In genomic region chr11:83282084-83282716, GRCh38 we compare ENCODE assay signal across 23 cellular contexts. TPM values are rescaled to one million over a fixed set of nuclear protein-coding genes. Genes with fewer than 3 reads are reported as not detected.
DNase-seq lines count a peak whose midpoint lies in the region; ATAC-seq and TF ChIP-seq lines count a peak whose summit lies in the region.
"Had no signal": no experiment of that assay in that cellular context is flagged by ENCODE, and none has a peak within 500 bp of the region (broad histone marks: within the 10 kb centered on the region; RNA-seq: fewer than 3 reads in every experiment).

No MANE protein-coding gene starts in this region.

- no peaks in the 10 kb centered on the region for H3K9me3 ChIP-seq in Karpas-422 (ENCODE audit: low read length)
- H3K9me3 ChIP-seq: esophagus muscularis mucosa, mucosa of descending colon, testis had no signal

- TF ChIP-seq CTCF in C4-2B (conservative IDR thresholded peaks at IDR 0.05) (no peak), chondrocyte (IDR thresholded peaks at IDR 0.05) (no peak), GM20000 (IDR thresholded peaks at IDR 0.05; ENCODE audit: extremely low read depth, missing control alignments) (no peak)

- peak overlapping the region; percentile 6 for H3K4me2 ChIP-seq in Karpas-422 (ENCODE audit: low read depth, low read length, poor library complexity, severe bottlenecking)
- H3K4me2 ChIP-seq: PC-9 had no signal

- H3K27me3 Mint-ChIP-seq in chondrocyte (ENCODE audit: low read depth): no peaks in the 10 kb centered on the region
- H3K27me3 Mint-ChIP-seq in naive thymus-derived CD8-positive, alpha-beta T cell: no peaks in the 10 kb centered on the region

- no peak for DNase-seq in Karpas-422
- DNase-seq in chondrocyte (ENCODE audit: low spot score): no peak
- DNase-seq in naive thymus-derived CD8-positive, alpha-beta T cell: no peak
- no peak for DNase-seq in GM19240 (ENCODE audit: insufficient read length, low spot score)
- DNase-seq in LoVo (ENCODE audit: low spot score): no peak
- no peak for DNase-seq in GM20000 (ENCODE audit: low spot score)
- DNase-seq: activated CD8-positive, alpha-beta T cell treated with anti-CD3 and anti-CD28 coated beads, Interleukin-2, amount 10 ng/mL, durations not matched to agents 7 days and 5 days; activated T-cell treated with anti-CD3 and anti-CD28 coated beads, Interleukin-2, amount 50 U/mL, for 48 hours; DMS79 treated with DMSO at 0.1 percent for 48 hours; GOT3; mucosa of descending colon; NCI-H1436 treated with DMSO at 0.1 percent for 48 hours; NCI-H82; occipital lobe; PC-9; SIG-M5; testis had no signal

- H3K4me3 ChIP-seq in Karpas-422 (ENCODE audit: low read length): no peak overlapping the region
- H3K4me3 ChIP-seq: esophagus muscularis mucosa, mucosa of descending colon, PC-9, testis had no signal

- H3K36me3 ChIP-seq in Karpas-422 (ENCODE audit: insufficient read depth, low read length): peaks cover 25% of the 10 kb centered on the region; the same call in 1 of the 2 replicates

- peak overlapping the region; percentile 58; the same call in 1 of the 2 replicates for H3K27ac ChIP-seq in C4-2B
- no peak overlapping the region for H3K27ac ChIP-seq in Karpas-422 (ENCODE audit: low read length)
- H3K27ac ChIP-seq: esophagus muscularis mucosa, PC-9, testis had no signal

- no peak overlapping the region for H3K4me3 Mint-ChIP-seq in chondrocyte (ENCODE audit: unreplicated experiment)
- H3K4me3 Mint-ChIP-seq in naive thymus-derived CD8-positive, alpha-beta T cell: peak overlapping the region in 7 of 10 donors; percentile 4 to 78 (median 26)
- H3K4me3 Mint-ChIP-seq: activated CD8-positive, alpha-beta T cell treated with anti-CD3 and anti-CD28 coated beads, Interleukin-2, amount 10 ng/mL, durations not matched to agents 7 days and 5 days; stimulated activated effector memory CD8-positive, alpha-beta T cell treated with anti-CD3 and anti-CD28 coated beads, Interleukin-12 subunit alpha, Interleukin-12 subunit beta, amount 100 ng/mL, for 72 hours had no signal

- peaks cover 49% of the 10 kb centered on the region for H3K4me1 Mint-ChIP-seq in chondrocyte (ENCODE audit: low read depth)
- peaks cover 24 to 56% (median 46%) of the 10 kb centered on the region in 4 donors for H3K4me1 Mint-ChIP-seq in naive thymus-derived CD8-positive, alpha-beta T cell

- no peaks in the 10 kb centered on the region for H3K27me3 ChIP-seq in Karpas-422 (ENCODE audit: low read length)
- H3K27me3 ChIP-seq: esophagus muscularis mucosa, testis had no signal

- no peaks in the 10 kb centered on the region for H3K9me2 ChIP-seq in Karpas-422 (replicated peaks; ENCODE audit: insufficient read depth, low read length)

- peak overlapping the region; percentile 71 for H3K27ac Mint-ChIP-seq in chondrocyte (ENCODE audit: unreplicated experiment)
- H3K27ac Mint-ChIP-seq in naive thymus-derived CD8-positive, alpha-beta T cell: peak overlapping the region in 2 of 10 donors; percentile 38 to 77
- H3K27ac Mint-ChIP-seq: activated CD8-positive, alpha-beta T cell treated with anti-CD3 and anti-CD28 coated beads, Interleukin-2, amount 10 ng/mL, durations not matched to agents 7 days and 5 days; activated naive CD4-positive, alpha-beta T cell treated with anti-CD3 and anti-CD28 coated beads, Interleukin-2, amount 50 U/mL, for 72 hours; stimulated activated effector memory CD8-positive, alpha-beta T cell treated with anti-CD3 and anti-CD28 coated beads, Interleukin-12 subunit alpha, Interleukin-12 subunit beta, amount 100 ng/mL, for 72 hours had no signal

- H3K4me1 ChIP-seq in Karpas-422 (ENCODE audit: low read length): peaks cover 26% of the 10 kb centered on the region

- H3K9ac ChIP-seq in Karpas-422 (ENCODE audit: low read length): no peak overlapping the region

- H3K36me3 Mint-ChIP-seq in chondrocyte (ENCODE audit: low read depth): peaks cover 7% of the 10 kb centered on the region
- H3K36me3 Mint-ChIP-seq in naive thymus-derived CD8-positive, alpha-beta T cell: peaks cover 10 to 38% (median 12%) of the 10 kb centered on the region in 3 donors

- POLR2A ChIA-PET in naive thymus-derived CD8-positive, alpha-beta T cell (lab: Charles Lee): interaction anchor here (0.8 to 1.4 kb wide), 2 partner anchors 33 to 126 kb away, joined by 3 to 6 read pairs; partner anchors contain the start of gene PCF11

- peaks cover 60% of the 10 kb centered on the region for H3K79me2 ChIP-seq in Karpas-422 (ENCODE audit: low read length)

- H3K9me3 Mint-ChIP-seq in chondrocyte (ENCODE audit: low read depth): no peaks in the 10 kb centered on the region
- peaks cover 0 to 6% (median 0%) of the 10 kb centered on the region in 9 donors for H3K9me3 Mint-ChIP-seq in naive thymus-derived CD8-positive, alpha-beta T cell

- no peak overlapping the region for H2AFZ ChIP-seq in Karpas-422 (ENCODE audit: low read length)
- H2AFZ ChIP-seq: PC-9 had no signal

- no peaks in the 10 kb centered on the region for H4K20me1 ChIP-seq in Karpas-422 (ENCODE audit: insufficient read depth, low read depth, low read length)

- ATAC-seq in naive thymus-derived CD8-positive, alpha-beta T cell: no peak
- ATAC-seq in esophagus mucosa: no peak
- ATAC-seq: activated CD8-positive, alpha-beta T cell treated with anti-CD3 and anti-CD28 coated beads, Interleukin-2, amount 10 ng/mL, durations not matched to agents 7 days and 5 days; activated naive CD4-positive, alpha-beta T cell treated with anti-CD3 and anti-CD28 coated beads, Interleukin-2, amount 50 U/mL, for 72 hours; left lobe of liver; mucosa of descending colon; stimulated activated effector memory CD8-positive, alpha-beta T cell treated with anti-CD3 and anti-CD28 coated beads, Interleukin-12 subunit alpha, Interleukin-12 subunit beta, amount 100 ng/mL, for 72 hours had no signal

RNA-seq across cellular contexts. Expression of gene CCDC90B, which starts 4.0 kb away (rescaled TPM):
- 81.1 and 121 TPM in 2 replicates for total RNA-seq in Karpas-422 (2014; rRNA removed; shearing (Covaris generic); ENCODE audit: low replicate concordance)
- total RNA-seq in chondrocyte: 37.7 to 55.3 TPM (median 38.7 TPM) in 3 replicates
- 10 to 100 TPM; 31.9 to 35.9 TPM for total RNA-seq in naive thymus-derived CD8-positive, alpha-beta T cell
- 10 to 100 TPM; 48.5 to 54.7 (median 52.1) TPM for polyA plus RNA-seq in naive thymus-derived CD8-positive, alpha-beta T cell
- total RNA-seq in esophagus mucosa: 20.5 TPM
